In genomic region chr9:70106571-70106970, GRCh38 we compare ENCODE assay signal across 14 cellular contexts.
"Had no signal": no experiment of that assay in that cellular context is flagged by ENCODE, and none has a peak within 500 bp of the region (broad histone marks: within the 10 kb centered on the region; RNA-seq: fewer than 3 reads in every experiment).

No MANE protein-coding gene starts in this region.

- H3K4me1 ChIP-seq: colonic mucosa had no signal

- H3K4me3 ChIP-seq: colonic mucosa, heart right ventricle, right atrium auricular region, stomach, thyroid gland, uterus had no signal

- H3K27me3 ChIP-seq: colonic mucosa, heart right ventricle, right atrium auricular region, stomach, thyroid gland, uterus had no signal

- ATAC-seq: heart right ventricle; naive thymus-derived CD8-positive, alpha-beta T cell had no signal

- H3K27ac ChIP-seq: colonic mucosa, heart right ventricle, right atrium auricular region, thyroid gland had no signal

- H3K9me3 ChIP-seq: colonic mucosa, right atrium auricular region, stomach, thyroid gland, uterus had no signal

- H3K36me3 ChIP-seq: colonic mucosa, thyroid gland, uterus had no signal

- DNase-seq: colonic mucosa; dermis blood vessel endothelial cell; erythroblast; heart right ventricle; hypothalamus; kidney glomerular epithelial cell; naive thymus-derived CD8-positive, alpha-beta T cell; small intestine; stimulated activated CD4-positive, alpha-beta T cell treated with anti-CD3 and anti-CD28 coated beads, Interleukin-12 subunit alpha, Interleukin-12 subunit beta, amount 100 ng/mL, for 4 hours; stimulated activated naive CD4-positive, alpha-beta T cell; stomach; thyroid gland; uterus had no signal
